Comparison of ENCODE assay signal across 9 cellular contexts in genomic region chr17:40963838-40964237, GRCh38. TPM values are rescaled to one million over a fixed set of nuclear protein-coding genes. Genes with fewer than 3 reads are reported as not detected.
A peak's percentile ranks its signal among the peaks of the same experiment; 100 is the strongest.
DNase-seq lines count a peak whose midpoint lies in the region; ATAC-seq and TF ChIP-seq lines count a peak whose summit lies in the region.
"Had no signal": no experiment of that assay in that cellular context is flagged by ENCODE, and none has a peak within 500 bp of the region (broad histone marks: within the 10 kb centered on the region; RNA-seq: fewer than 3 reads in every experiment).

No MANE protein-coding gene starts in this region.

- TF ChIP-seq CTCF in A673 (conservative IDR thresholded peaks at IDR 0.05; ENCODE audit: low read depth, low read length): peak; percentile 53
- TF ChIP-seq CTCF in GM12874 (IDR thresholded peaks at IDR 0.05; ENCODE audit: insufficient read depth, low read depth, low read length): peak; percentile 57; the same call in 1 of the 2 replicates

- ATAC-seq in HG02588 (IDR thresholded peaks at IDR 0.05; ENCODE audit: unreplicated experiment): no peak

- no TSS peak for BruUV-seq in A673 (replicated peaks; lab: Mats Ljungman, UMichigan)

- H3K27ac ChIP-seq in A673 (ENCODE audit: low read depth, low read length, poor library complexity, severe bottlenecking): no peak overlapping the region

- no peaks in the 10 kb centered on the region for H3K9me3 ChIP-seq in A673 (ENCODE audit: low read depth, low read length, poor library complexity, severe bottlenecking)

- DNase-seq in A673 (ENCODE audit: low spot score) (peak; percentile 6), SK-MEL-5 (ENCODE audit: low read depth, low spot score) (peak; percentile 56), iPS-NIHi11 (ENCODE audit: low spot score) (peak; percentile 50), NCI-H774 (lab: John Stamatoyannopoulos, UW) (no peak), NCI-H2029 treated with DMSO at 0.1 percent for 48 hours (lab: John Stamatoyannopoulos, UW) (no peak)
- no peak for DNase-seq in activated CD8-positive, alpha-beta memory T cell treated with anti-CD3 and anti-CD28 coated beads for 24 hours
- DNase-seq: activated CD4-positive, alpha-beta T cell treated with anti-CD3 and anti-CD28 coated beads for 1 hour had no signal

- no peaks in the 10 kb centered on the region for H3K4me1 ChIP-seq in A673 (ENCODE audit: insufficient read depth, low read length, poor library complexity, severe bottlenecking)

- CTCF ChIA-PET in A673 (lab: Charles Lee): no interaction called here

- H3K27me3 ChIP-seq in A673 (replicated peaks; ENCODE audit: insufficient read depth, low read depth, low read length, poor library complexity): no peaks in the 10 kb centered on the region

- in situ Hi-C loops in SK-MEL-5 (cut with HindIII; ENCODE audit: low pct_unique_long_range_greater_than_20kb, low sequenced_read_pairs): no loop called here

- H3K36me3 ChIP-seq in A673 (ENCODE audit: insufficient read depth, low read length, poor library complexity, severe bottlenecking): no peaks in the 10 kb centered on the region

- POLR2A ChIA-PET in A673 (lab: Charles Lee; ENCODE audit: low non-redundant PET): no interaction called here

- no peak overlapping the region for H3K4me3 ChIP-seq in A673 (ENCODE audit: low read depth, low read length, poor library complexity, severe bottlenecking)

- intact Hi-C loops in A673 (cut with micrococcal nuclease; ENCODE audit: unreplicated experiment): no loop called here

RNA-seq across cellular contexts. Expression of gene KRT39, which starts 2.9 kb away (rescaled TPM):
- total RNA-seq in A673 (2021): not detected in 2 replicates
- total RNA-seq in SK-MEL-5 (2014; rRNA removed; shearing (Covaris generic)): not detected in 2 replicates
- not detected in 2 replicates for polyA plus RNA-seq in SK-MEL-5 (2015; cell fraction: cytosol; rRNA removed)
- polyA plus RNA-seq in SK-MEL-5 (2015; cell fraction: nucleus; rRNA removed): not detected in 2 replicates

RNA-seq across cellular contexts. Expression of gene KRT40, which starts 20.3 kb away (rescaled TPM):
- total RNA-seq in A673 (2021): 0.98 and 1.1 TPM in 2 replicates
- total RNA-seq in SK-MEL-5 (2014; rRNA removed; shearing (Covaris generic)): not detected in 2 replicates
- not detected in 2 replicates for polyA plus RNA-seq in SK-MEL-5 (2015; cell fraction: cytosol; rRNA removed)
- not detected in 2 replicates for polyA plus RNA-seq in SK-MEL-5 (2015; cell fraction: nucleus; rRNA removed)

RNA-seq across cellular contexts. Expression of gene KRT23, which starts 26.4 kb away (rescaled TPM):
- total RNA-seq in A673 (2021): not detected in 2 replicates
- total RNA-seq in SK-MEL-5 (2014; rRNA removed; shearing (Covaris generic)): not detected in 2 replicates
- polyA plus RNA-seq in SK-MEL-5 (2015; cell fraction: cytosol; rRNA removed): not detected in 2 replicates
- not detected in 2 replicates for polyA plus RNA-seq in SK-MEL-5 (2015; cell fraction: nucleus; rRNA removed)

RNA-seq across cellular contexts. Expression of gene KRTAP3-3, which starts 30.1 kb away (rescaled TPM):
- total RNA-seq in A673 (2021): not detected in 2 replicates
- total RNA-seq in SK-MEL-5 (2014; rRNA removed; shearing (Covaris generic)): not detected in 2 replicates
- polyA plus RNA-seq in SK-MEL-5 (2015; cell fraction: cytosol; rRNA removed): not detected in 2 replicates
- not detected in 2 replicates for polyA plus RNA-seq in SK-MEL-5 (2015; cell fraction: nucleus; rRNA removed)

RNA-seq across cellular contexts. Expression of gene KRTAP3-2, which starts 35.9 kb away (rescaled TPM):
- total RNA-seq in A673 (2021): not detected in 2 replicates
- not detected in 2 replicates for total RNA-seq in SK-MEL-5 (2014; rRNA removed; shearing (Covaris generic))
- not detected in 2 replicates for polyA plus RNA-seq in SK-MEL-5 (2015; cell fraction: cytosol; rRNA removed)
- not detected in 2 replicates for polyA plus RNA-seq in SK-MEL-5 (2015; cell fraction: nucleus; rRNA removed)

Comparison
In these comparisons a context has a peak if more than half of its experiments do, and no peak if none do; other contexts are left out.
1. DNase-seq: peak in A673 (single experiment), SK-MEL-5 (single experiment) and iPS-NIHi11 (single experiment); none in activated CD8-positive, alpha-beta memory T cell treated with anti-CD3 and anti-CD28 coated beads for 24 hours (single experiment), NCI-H774 (single experiment) and NCI-H2029 treated with DMSO at 0.1 percent for 48 hours (single experiment).